ENCODE assay signal across 1 cellular context in genomic region chr11:1531961-1532586, GRCh38.
TF ChIP-seq lines count a peak whose summit lies in the region.

No MANE protein-coding gene starts in this region.

TF ChIP-seq in GM23338, 12 proteins besides CTCF, POLR2A, EP300 and RAD21 (continued from another document):
- no peak for TF ChIP-seq ZNF462 (CRISPR knock-in tag; IDR thresholded peaks at IDR 0.05)
- no peak for TF ChIP-seq JUNB (IDR thresholded peaks at IDR 0.05; ENCODE audit: unreplicated experiment)
- no peak for TF ChIP-seq NANOG (IDR thresholded peaks at IDR 0.05; ENCODE audit: borderline replicate concordance)
- TF ChIP-seq, protein P1, sequence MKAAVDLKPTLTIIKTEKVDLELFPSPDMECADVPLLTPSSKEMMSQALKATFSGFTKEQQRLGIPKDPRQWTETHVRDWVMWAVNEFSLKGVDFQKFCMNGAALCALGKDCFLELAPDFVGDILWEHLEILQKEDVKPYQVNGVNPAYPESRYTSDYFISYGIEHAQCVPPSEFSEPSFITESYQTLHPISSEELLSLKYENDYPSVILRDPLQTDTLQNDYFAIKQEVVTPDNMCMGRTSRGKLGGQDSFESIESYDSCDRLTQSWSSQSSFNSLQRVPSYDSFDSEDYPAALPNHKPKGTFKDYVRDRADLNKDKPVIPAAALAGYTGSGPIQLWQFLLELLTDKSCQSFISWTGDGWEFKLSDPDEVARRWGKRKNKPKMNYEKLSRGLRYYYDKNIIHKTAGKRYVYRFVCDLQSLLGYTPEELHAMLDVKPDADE (IDR thresholded peaks at IDR 0.05), result no peak
- no peak for TF ChIP-seq STAT1 (IDR thresholded peaks at IDR 0.05; ENCODE audit: unreplicated experiment)
- TF ChIP-seq ZNF114 (CRISPR knock-in tag; IDR thresholded peaks at IDR 0.05), result no peak
- no peak for TF ChIP-seq EZH2 (IDR thresholded peaks at IDR 0.05; ENCODE audit: low read depth, unreplicated experiment)
- no peak for TF ChIP-seq EZH2phosphoT487 (IDR thresholded peaks at IDR 0.05; ENCODE audit: unreplicated experiment)
- TF ChIP-seq ZNF331 (CRISPR knock-in tag; IDR thresholded peaks at IDR 0.05; ENCODE audit: low read depth), result no peak
